In genomic region chr2:102418421-102418961, GRCh38 we compare ENCODE assay signal across 8 cellular contexts. TPM values are rescaled to one million over a fixed set of nuclear protein-coding genes. Genes with fewer than 3 reads are reported as not detected.
DNase-seq lines count a peak whose midpoint lies in the region; ATAC-seq and TF ChIP-seq lines count a peak whose summit lies in the region.

No MANE protein-coding gene starts in this region.

- 50% methylated on average over 2 of the region's 2 CpGs for WGBS in heart right ventricle, 2 donors
- 32 to 63% methylated on average over 2 of the region's 2 CpGs for WGBS in sigmoid colon, 2 donors

- H3K4me1 ChIP-seq in heart right ventricle, result peaks cover 0 to 30% (median 0%) of the 10 kb centered on the region in 9 donors
- no peaks in the 10 kb centered on the region for H3K4me1 ChIP-seq in sigmoid colon
- no peaks in the 10 kb centered on the region for H3K4me1 ChIP-seq in colonic mucosa

- DNase-seq in Kasumi-1 (lab: John Stamatoyannopoulos, UW) (peak; percentile 92 to 93), fibroblast of pulmonary artery (ENCODE audit: low read depth) (peak; percentile 35), heart right ventricle (no peak), hepatic stellate cell (ENCODE audit: low spot score) (no peak), sigmoid colon (no peak), colonic mucosa (no peak)

- TF ChIP-seq POLR2A in sigmoid colon (IDR thresholded peaks at IDR 0.05), result no peak

- peak; percentile 92 for ATAC-seq in GM18502 (IDR thresholded peaks at IDR 0.05; ENCODE audit: poor library complexity, unreplicated experiment)
- ATAC-seq in GM21786 (IDR thresholded peaks at IDR 0.05; ENCODE audit: unreplicated experiment), result peak; percentile 69
- ATAC-seq in heart right ventricle, result no peak

- TF ChIP-seq CTCF in fibroblast of pulmonary artery (IDR thresholded peaks at IDR 0.05; ENCODE audit: low read length, missing control alignments) (no peak), heart right ventricle (IDR thresholded peaks at IDR 0.05) (no peak), sigmoid colon (IDR thresholded peaks at IDR 0.05) (no peak), colonic mucosa (IDR thresholded peaks at IDR 0.05) (no peak)

- TF ChIP-seq EP300 in sigmoid colon (IDR thresholded peaks at IDR 0.05), result no peak

- H3K27ac ChIP-seq in heart right ventricle (peak overlapping the region in 1 of 10 donors; percentile 85), sigmoid colon (no peak overlapping the region), colonic mucosa (no peak overlapping the region)

- no peak overlapping the region for H3K9ac ChIP-seq in colonic mucosa (ENCODE audit: low read depth in 2 of 2, low read length in 2 of 2)

- H3K4me3 ChIP-seq in fibroblast of pulmonary artery (replicated peaks; ENCODE audit: low read depth, low read length) (no peak overlapping the region), heart right ventricle (peak overlapping the region in 1 of 10 donors; percentile 24), sigmoid colon (no peak overlapping the region), colonic mucosa (no peak overlapping the region)

- no peaks in the 10 kb centered on the region for H3K9me3 ChIP-seq in heart right ventricle
- H3K9me3 ChIP-seq in sigmoid colon, result no peaks in the 10 kb centered on the region
- no peaks in the 10 kb centered on the region for H3K9me3 ChIP-seq in colonic mucosa

- H3K36me3 ChIP-seq in heart right ventricle (no peaks in the 10 kb centered on the region), sigmoid colon (no peaks in the 10 kb centered on the region), colonic mucosa (no peaks in the 10 kb centered on the region)

- H3K27me3 ChIP-seq in heart right ventricle, result peaks cover 0 to 6% (median 3%) of the 10 kb centered on the region in 7 donors
- H3K27me3 ChIP-seq in sigmoid colon, result no peaks in the 10 kb centered on the region
- no peaks in the 10 kb centered on the region for H3K27me3 ChIP-seq in colonic mucosa

- intact Hi-C loops in heart right ventricle (cut with DNase I), result no loop called here
- intact Hi-C loops in sigmoid colon (cut with DNase I), result no loop called here
- intact Hi-C loops in colonic mucosa (cut with DNase I), result no loop called here

RNA-seq across cellular contexts. Expression of gene IL18RAP, which starts 4.5 kb away (rescaled TPM):
- 1 to 10 TPM in 1 of 10 donors, under 1 TPM in 6, not detected in 3; 0.12 to 1.2 (median 0.57) TPM for total RNA-seq in heart right ventricle
- under 1 TPM; 0.28 to 0.44 TPM for polyA plus RNA-seq in heart right ventricle
- 1 to 10 TPM in 1 of 4 donors, under 1 TPM in 1, not detected in 2; 0.68 to 1.3 TPM for total RNA-seq in sigmoid colon
- polyA plus RNA-seq in sigmoid colon, result 1 to 10 TPM in 1 of 3 donors, under 1 TPM in 1, not detected in 1; 0.96 to 1.4 TPM
- under 1 TPM; 0.42 to 0.69 TPM for total RNA-seq in colonic mucosa

RNA-seq across cellular contexts. Expression of gene SLC9A4, which starts 54.5 kb away (rescaled TPM):
- total RNA-seq in heart right ventricle, result under 1 TPM in 1 of 10 donors, not detected in 9; 0.07 TPM
- polyA plus RNA-seq in heart right ventricle, result not detected
- not detected for total RNA-seq in sigmoid colon
- under 1 TPM in 1 of 3 donors, not detected in 2; 0.04 TPM for polyA plus RNA-seq in sigmoid colon
- total RNA-seq in colonic mucosa, result under 1 TPM in 1 of 2 donors, not detected in 1; 0.15 TPM

Comparison
In these comparisons a context has a peak if more than half of its experiments do, and no peak if none do; other contexts are left out.
1. ATAC-seq: peak in GM18502 (single experiment) and GM21786 (single experiment); none in heart right ventricle (0 of 8).
2. DNase-seq: peak in Kasumi-1 (2 of 2) and fibroblast of pulmonary artery (single experiment); none in heart right ventricle (0 of 2), hepatic stellate cell (single experiment), sigmoid colon (single experiment) and colonic mucosa (single experiment).